Comparison of ENCODE assay signal across 8 cellular contexts in genomic region chr20:35952480-35953410, GRCh38. TPM values are rescaled to one million over a fixed set of nuclear protein-coding genes. Genes with fewer than 3 reads are reported as not detected.
DNase-seq lines count a peak whose midpoint lies in the region; ATAC-seq and TF ChIP-seq lines count a peak whose summit lies in the region.

No MANE protein-coding gene starts in this region.

- H3K9ac ChIP-seq in BLaER1 (peak overlapping the region; percentile 100), HUES48 (ENCODE audit: low read depth, low read length) (peak overlapping the region; percentile 99)

- H3K27ac ChIP-seq in BLaER1 (peak overlapping the region; percentile 100), HUES48 (ENCODE audit: low read depth, low read length) (peak overlapping the region; percentile 100), VCaP (peak overlapping the region; percentile 100), foreskin keratinocyte (peak overlapping the region; percentile 88)

- peaks cover 35% of the 10 kb centered on the region for H4K20me1 ChIP-seq in BLaER1

- H3K4me3 ChIP-seq in BLaER1 = peak overlapping the region; percentile 89
- H3K4me3 ChIP-seq in HUES48 (ENCODE audit: low read depth, low read length) = peak overlapping the region; percentile 98
- H3K4me3 ChIP-seq in retinal pigment epithelial cell (ENCODE audit: low read length) = peak overlapping the region; percentile 92

- peak overlapping the region; percentile 90 for H3K4me2 ChIP-seq in BLaER1

- peaks cover 35% of the 10 kb centered on the region for H3K36me3 ChIP-seq in BLaER1
- peaks cover 10% of the 10 kb centered on the region for H3K36me3 ChIP-seq in HUES48 (ENCODE audit: control insufficient read depth, insufficient read depth, low read length)

- no peak for DNase-seq in foreskin keratinocyte
- DNase-seq in retinal pigment epithelial cell (ENCODE audit: low read depth) = no peak
- DNase-seq in Ammon's horn (ENCODE audit: low spot score) = no peak
- DNase-seq in amygdala (lab: John Stamatoyannopoulos, UW) = no peak

- H3K9me3 ChIP-seq in BLaER1 (no peaks in the 10 kb centered on the region), HUES48 (ENCODE audit: control insufficient read depth, insufficient read depth, low read length) (no peaks in the 10 kb centered on the region)

- ATAC-seq in foreskin keratinocyte (no peak), GM21529 (IDR thresholded peaks at IDR 0.05; ENCODE audit: unreplicated experiment) (no peak)

- TF ChIP-seq CTCF in VCaP (conservative IDR thresholded peaks at IDR 0.05) (no peak), foreskin keratinocyte (conservative IDR thresholded peaks at IDR 0.05) (no peak), retinal pigment epithelial cell (conservative IDR thresholded peaks at IDR 0.05; ENCODE audit: low read depth, low read length) (no peak)

- H3K27me3 ChIP-seq in BLaER1 (no peaks in the 10 kb centered on the region), HUES48 (ENCODE audit: control insufficient read depth, insufficient read depth, low read length) (no peaks in the 10 kb centered on the region), foreskin keratinocyte (no peaks in the 10 kb centered on the region)

- H3K4me1 ChIP-seq in BLaER1 (peaks cover 25% of the 10 kb centered on the region), HUES48 (ENCODE audit: control insufficient read depth, insufficient read depth, low read length) (peaks cover 15% of the 10 kb centered on the region), foreskin keratinocyte (peaks cover 4% of the 10 kb centered on the region)

RNA-seq across cellular contexts. Expression of gene SCAND1, which starts 1.6 kb away (rescaled TPM):
- total RNA-seq in foreskin keratinocyte = 37.6 and 40.5 TPM in 2 replicates
- 54.4 and 64.6 TPM in 2 replicates for polyA plus RNA-seq in foreskin keratinocyte

RNA-seq across cellular contexts. Expression of gene CNBD2, which starts 15.6 kb away (rescaled TPM):
- total RNA-seq in foreskin keratinocyte = 1.4 and 1.8 TPM in 2 replicates
- polyA plus RNA-seq in foreskin keratinocyte = 2.4 and 2.6 TPM in 2 replicates
